6 cellular contexts compared by ENCODE assay signal in the genomic region with DNA sequence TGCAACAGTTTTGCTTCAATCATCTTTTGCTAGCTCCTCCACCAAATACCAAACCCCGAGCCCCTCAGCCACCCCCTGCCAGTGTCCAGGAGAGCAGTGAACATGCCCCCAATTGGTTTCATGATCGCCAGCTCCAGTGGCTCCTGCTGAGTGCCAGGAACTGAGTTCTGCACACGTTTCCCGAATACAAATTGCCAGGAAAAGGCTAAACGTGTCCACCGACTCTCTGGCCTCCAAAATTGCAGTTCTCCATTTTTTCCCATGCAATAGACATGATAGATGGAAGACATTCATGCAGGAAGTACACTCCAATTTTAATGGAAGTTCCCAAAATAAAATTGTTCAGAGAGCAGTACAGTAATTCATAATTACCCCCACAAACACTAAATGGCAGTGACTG.
"Had no signal": no experiment of that assay in that cellular context is flagged by ENCODE, and none has a peak within 500 bp of the region (broad histone marks: within the 10 kb centered on the region; RNA-seq: fewer than 3 reads in every experiment).

No MANE protein-coding gene starts in this region.

- H3K27ac Mint-ChIP-seq: GM23338 had no signal

- DNase-seq: H9, HCEC 1CT had no signal

- H3K4me3 ChIP-seq: GM23338 had no signal

- H3K36me3 Mint-ChIP-seq: IgD-negative memory B cell had no signal

- H3K4me1 Mint-ChIP-seq: GM23338 had no signal

- H3K4me3 Mint-ChIP-seq: GM23338, H9, IgD-negative memory B cell had no signal

- H3K27ac ChIP-seq: HL-60 had no signal

- ATAC-seq: GM23338, HepG2 had no signal

- H3K4me2 ChIP-seq: GM23338 had no signal
